8 cellular contexts compared by ENCODE assay signal in genomic region chrX:132957211-132958085, GRCh38. TPM values are rescaled to one million over a fixed set of nuclear protein-coding genes. Genes with fewer than 3 reads are reported as not detected.
DNase-seq lines count a peak whose midpoint lies in the region; ATAC-seq, FAIRE-seq and TF ChIP-seq lines count a peak whose summit lies in the region.

No MANE protein-coding gene starts in this region.

- H3K4me3 ChIP-seq in endodermal cell (ENCODE audit: low read length) (peak overlapping the region; percentile 76), neuron (ENCODE audit: low read length) (peak overlapping the region; percentile 73)

- no peaks in the 10 kb centered on the region for H3K9me3 ChIP-seq in endodermal cell (ENCODE audit: control insufficient read depth, low read length)
- H3K9me3 ChIP-seq in neuron (ENCODE audit: low read length): no peaks in the 10 kb centered on the region

- H3K9ac ChIP-seq in endodermal cell (ENCODE audit: extremely low read depth, low read length, poor library complexity, severe bottlenecking): no peak overlapping the region

- no peak for ATAC-seq in HG03521 (IDR thresholded peaks at IDR 0.05; ENCODE audit: unreplicated experiment)
- no peak for ATAC-seq in left lobe of liver

- 0 to 1% methylated on average over 1 to 73 of the region's 87 CpGs for WGBS in endodermal cell (ENCODE audit: insufficient coverage in 1 of 2, insufficient read length in 1 of 2), 2 experiments

- H3K27me3 ChIP-seq in endodermal cell (ENCODE audit: control insufficient read depth, insufficient read depth, low read length, poor library complexity, severe bottlenecking) (peaks cover 54% of the 10 kb centered on the region), neuron (ENCODE audit: insufficient read depth, low read length) (no peaks in the 10 kb centered on the region)

- H3K27ac Mint-ChIP-seq in endodermal cell: peak overlapping the region; percentile 85

- TF ChIP-seq CTCF in endodermal cell (conservative IDR thresholded peaks at IDR 0.05): no peak

- no peaks in the 10 kb centered on the region for H3K36me3 ChIP-seq in endodermal cell (ENCODE audit: control insufficient read depth, insufficient read depth, low read length)
- no peaks in the 10 kb centered on the region for H3K36me3 ChIP-seq in neuron (ENCODE audit: insufficient read depth, low read length)

- DNase-seq in D341Med (ENCODE audit: low spot score) (peak; percentile 64), NCI-H748 (lab: John Stamatoyannopoulos, UW; ENCODE audit: unreplicated experiment) (peak; percentile 53), endodermal cell (no peak), NOMO-1 (lab: John Stamatoyannopoulos, UW; ENCODE audit: unreplicated experiment in 2 of 2) (no peak), left lobe of liver (ENCODE audit: low spot score) (no peak), HTR-8/SVneo (ENCODE audit: insufficient read length, low spot score) (no peak)

- H3K4me1 ChIP-seq in endodermal cell (ENCODE audit: control insufficient read depth, insufficient read depth, low read length) (no peaks in the 10 kb centered on the region), neuron (ENCODE audit: insufficient read depth, low read length) (peaks cover 21% of the 10 kb centered on the region)

- peak overlapping the region; percentile 61 for H3K4me3 Mint-ChIP-seq in endodermal cell

- H3K4me1 Mint-ChIP-seq in endodermal cell: peaks cover 33% of the 10 kb centered on the region

- peak overlapping the region; percentile 69 for H2AFZ ChIP-seq in neuron (ENCODE audit: low read depth, low read length)

- no peak overlapping the region for H3K27ac ChIP-seq in endodermal cell (ENCODE audit: low read depth, low read length)

- H3K9me3 Mint-ChIP-seq in endodermal cell: no peaks in the 10 kb centered on the region

- no peaks in the 10 kb centered on the region for H3K36me3 Mint-ChIP-seq in endodermal cell (ENCODE audit: low read depth)

- peaks cover 71% of the 10 kb centered on the region for H3K27me3 Mint-ChIP-seq in endodermal cell (ENCODE audit: insufficient read depth)

- FAIRE-seq in HTR-8/SVneo (lab: Jason Lieb, UNC): no peak

RNA-seq across cellular contexts. Expression of gene HS6ST2, which starts 1.0 kb away (rescaled TPM):
- 10 to 100 TPM in 1 of 2 donors, 1 to 10 TPM in 1; 4.1 to 19.4 TPM for total RNA-seq in endodermal cell
- 9.3 TPM for polyA plus RNA-seq in endodermal cell (2013, experiment 1 of 2)
- polyA plus RNA-seq in endodermal cell (2013, experiment 2 of 2): 9.1 TPM
- not detected for total RNA-seq in left lobe of liver

Comparison
In these comparisons a context has a peak if more than half of its experiments do, and no peak if none do; other contexts are left out.
1. DNase-seq: peak in D341Med (single experiment) and NCI-H748 (single experiment); none in endodermal cell (single experiment), NOMO-1 (0 of 2), left lobe of liver (single experiment) and HTR-8/SVneo (single experiment).